ENCODE assay signal across 1 cellular context in the genomic region with DNA sequence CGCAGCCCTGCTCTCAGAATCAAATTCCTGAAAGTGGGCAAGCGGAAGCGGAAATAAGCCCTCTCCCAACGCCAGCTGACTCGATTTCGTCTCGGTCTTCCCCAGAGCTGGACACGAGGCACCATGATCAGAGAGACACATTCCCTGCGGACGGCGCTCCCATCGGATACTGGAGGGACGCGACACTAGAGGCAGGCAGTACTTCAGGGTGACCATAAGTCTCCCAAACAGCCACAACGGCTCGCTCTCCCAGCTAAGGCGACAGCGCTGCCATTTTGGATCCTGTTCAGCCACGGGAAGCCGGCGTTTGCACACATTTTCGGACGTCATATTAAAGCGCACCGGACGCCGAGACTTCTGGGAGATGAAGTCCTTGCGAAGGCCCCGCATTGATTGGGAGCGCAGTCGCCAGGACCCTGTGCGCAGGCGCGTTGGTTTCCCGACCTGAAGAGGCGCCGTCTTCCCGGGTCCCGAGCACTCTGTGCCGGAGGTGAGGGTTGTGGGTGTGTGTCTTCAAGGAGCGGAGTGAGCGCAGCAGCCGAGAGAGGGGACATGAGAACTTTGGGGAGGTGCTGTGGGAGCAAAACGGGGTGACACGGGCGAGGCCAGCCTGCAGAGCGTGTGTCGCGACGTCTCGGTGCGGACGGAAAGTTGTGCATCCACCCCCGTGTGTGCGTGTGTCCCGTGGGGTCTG.
TF ChIP-seq lines count a peak whose summit lies in the region.

Gene ZNF2, plus strand, starts transcription at position 439 of the 694 bp plus-strand sequence. CDS start 10,418 bp downstream, outside the sequence.

TF ChIP-seq in K562, 482 proteins besides CTCF, POLR2A, EP300 and RAD21 (continued from another document and continues in another):
- TF ChIP-seq MAX (CRISPR knock-in tag; IDR thresholded peaks at IDR 0.05) (peak; percentile 73), ZNF395 (CRISPR knock-in tag; IDR thresholded peaks at IDR 0.05) (peak; percentile 92), DACH1 (IDR thresholded peaks at IDR 0.05; ENCODE audit: partially characterized antibody) (peak; percentile 94), CEBPG (CRISPR knock-in tag; IDR thresholded peaks at IDR 0.05) (no peak), CEBPG (tag; conservative IDR thresholded peaks at IDR 0.05 in 1 of 2, IDR thresholded peaks at IDR 0.05 in 1 of 2) (no peak), KAT2B (IDR thresholded peaks at IDR 0.05; ENCODE audit: low read depth, low read length) (no peak), HLTF (IDR thresholded peaks at IDR 0.05) (no peak), RNF219 (CRISPR knock-in tag; IDR thresholded peaks at IDR 0.05) (no peak), POLR2AphosphoS2 (IDR thresholded peaks at IDR 0.05; ENCODE audit: low read length) (no peak), ZNF124 (CRISPR knock-in tag; IDR thresholded peaks at IDR 0.05) (no peak), KLF6 (CRISPR knock-in tag; IDR thresholded peaks at IDR 0.05; ENCODE audit: borderline replicate concordance) (no peak), FUS (optimal IDR thresholded peaks at IDR 0.05; ENCODE audit: low read depth, low read length) (no peak), GATAD2A (IDR thresholded peaks at IDR 0.05) (0 out of 2 replicates have a peak, but pooled peaks have one; percentile 19), MCM3 (IDR thresholded peaks at IDR 0.05) (no peak), LEF1 (IDR thresholded peaks at IDR 0.05) (no peak; the same call in 1 of the 2 replicates), TBL1XR1 (IDR thresholded peaks at IDR 0.05; ENCODE audit: low read length in 2 of 2) (peak in 1 of 2 experiments; percentile 69; a peak in 1 of 4 replicates), ZNF316 (IDR thresholded peaks at IDR 0.05) (no peak), POLR3A (IDR thresholded peaks at IDR 0.05; ENCODE audit: borderline replicate concordance, extremely low read depth, insufficient read depth, insufficient read length) (no peak), PBX2 (CRISPR knock-in tag; IDR thresholded peaks at IDR 0.05; ENCODE audit: low read depth) (no peak), PBX2 (tag; conservative IDR thresholded peaks at IDR 0.05; ENCODE audit: low read depth) (no peak), ZNF79 (CRISPR knock-in tag; IDR thresholded peaks at IDR 0.05; ENCODE audit: low read depth) (no peak), NFIC (IDR thresholded peaks at IDR 0.05) (no peak; the same call in none of the 2 replicates), ZBTB17 (CRISPR knock-in tag; IDR thresholded peaks at IDR 0.05) (no peak; the same call in none of the 2 replicates), HCFC1 (IDR thresholded peaks at IDR 0.05; ENCODE audit: low read depth, low read length) (peak; percentile 98), TCF3 (CRISPR knock-in tag; IDR thresholded peaks at IDR 0.05) (peak; percentile 17; the same call in 1 of the 2 replicates), SLC30A9 (CRISPR knock-in tag; IDR thresholded peaks at IDR 0.05) (no peak), ZBTB8A (IDR thresholded peaks at IDR 0.05; ENCODE audit: partially characterized antibody) (no peak), ZMIZ1 (IDR thresholded peaks at IDR 0.05; ENCODE audit: low read depth in 2 of 2, low read length in 2 of 2) (no peak), PHTF2 (CRISPR knock-in tag; IDR thresholded peaks at IDR 0.05) (no peak), RFX5 (IDR thresholded peaks at IDR 0.05; ENCODE audit: low read depth, low read length) (no peak), ZNF707 (CRISPR knock-in tag; conservative IDR thresholded peaks at IDR 0.05) (no peak), MYC (IDR thresholded peaks at IDR 0.05; ENCODE audit: low read depth, low read length) (peak; percentile 89), MYC (CRISPR knock-in tag; IDR thresholded peaks at IDR 0.05; ENCODE audit: borderline replicate concordance, low read depth) (peak; percentile 50; the same call in 1 of the 2 replicates), ZNF280B (CRISPR knock-in tag; IDR thresholded peaks at IDR 0.05) (no peak), RHOXF2B (CRISPR knock-in tag; conservative IDR thresholded peaks at IDR 0.05) (no peak), PCBP1 (IDR thresholded peaks at IDR 0.05; ENCODE audit: low read depth, low read length, poor library complexity, severe bottlenecking) (no peak), ZNF140 (CRISPR knock-in tag; IDR thresholded peaks at IDR 0.05) (no peak), ZNF785 (CRISPR knock-in tag; IDR thresholded peaks at IDR 0.05) (no peak), FOXA1 (IDR thresholded peaks at IDR 0.05; ENCODE audit: borderline replicate concordance) (no peak), ZKSCAN1 (IDR thresholded peaks at IDR 0.05; ENCODE audit: low read depth, low read length) (no peak)
- TF ChIP-seq, protein P1, sequence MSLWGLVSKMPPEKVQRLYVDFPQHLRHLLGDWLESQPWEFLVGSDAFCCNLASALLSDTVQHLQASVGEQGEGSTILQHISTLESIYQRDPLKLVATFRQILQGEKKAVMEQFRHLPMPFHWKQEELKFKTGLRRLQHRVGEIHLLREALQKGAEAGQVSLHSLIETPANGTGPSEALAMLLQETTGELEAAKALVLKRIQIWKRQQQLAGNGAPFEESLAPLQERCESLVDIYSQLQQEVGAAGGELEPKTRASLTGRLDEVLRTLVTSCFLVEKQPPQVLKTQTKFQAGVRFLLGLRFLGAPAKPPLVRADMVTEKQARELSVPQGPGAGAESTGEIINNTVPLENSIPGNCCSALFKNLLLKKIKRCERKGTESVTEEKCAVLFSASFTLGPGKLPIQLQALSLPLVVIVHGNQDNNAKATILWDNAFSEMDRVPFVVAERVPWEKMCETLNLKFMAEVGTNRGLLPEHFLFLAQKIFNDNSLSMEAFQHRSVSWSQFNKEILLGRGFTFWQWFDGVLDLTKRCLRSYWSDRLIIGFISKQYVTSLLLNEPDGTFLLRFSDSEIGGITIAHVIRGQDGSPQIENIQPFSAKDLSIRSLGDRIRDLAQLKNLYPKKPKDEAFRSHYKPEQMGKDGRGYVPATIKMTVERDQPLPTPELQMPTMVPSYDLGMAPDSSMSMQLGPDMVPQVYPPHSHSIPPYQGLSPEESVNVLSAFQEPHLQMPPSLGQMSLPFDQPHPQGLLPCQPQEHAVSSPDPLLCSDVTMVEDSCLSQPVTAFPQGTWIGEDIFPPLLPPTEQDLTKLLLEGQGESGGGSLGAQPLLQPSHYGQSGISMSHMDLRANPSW (CRISPR knock-in tag; IDR thresholded peaks at IDR 0.05), result peak; percentile 33; the same call in 1 of the 2 replicates
- TF ChIP-seq, protein P2, sequence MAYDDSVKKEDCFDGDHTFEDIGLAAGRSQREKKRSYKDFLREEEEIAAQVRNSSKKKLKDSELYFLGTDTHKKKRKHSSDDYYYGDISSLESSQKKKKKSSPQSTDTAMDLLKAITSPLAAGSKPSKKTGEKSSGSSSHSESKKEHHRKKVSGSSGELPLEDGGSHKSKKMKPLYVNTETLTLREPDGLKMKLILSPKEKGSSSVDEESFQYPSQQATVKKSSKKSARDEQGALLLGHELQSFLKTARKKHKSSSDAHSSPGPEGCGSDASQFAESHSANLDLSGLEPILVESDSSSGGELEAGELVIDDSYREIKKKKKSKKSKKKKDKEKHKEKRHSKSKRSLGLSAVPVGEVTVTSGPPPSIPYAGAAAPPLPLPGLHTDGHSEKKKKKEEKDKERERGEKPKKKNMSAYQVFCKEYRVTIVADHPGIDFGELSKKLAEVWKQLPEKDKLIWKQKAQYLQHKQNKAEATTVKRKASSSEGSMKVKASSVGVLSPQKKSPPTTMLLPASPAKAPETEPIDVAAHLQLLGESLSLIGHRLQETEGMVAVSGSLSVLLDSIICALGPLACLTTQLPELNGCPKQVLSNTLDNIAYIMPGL (CRISPR knock-in tag; IDR thresholded peaks at IDR 0.05), result no peak
- TF ChIP-seq, protein P3, sequence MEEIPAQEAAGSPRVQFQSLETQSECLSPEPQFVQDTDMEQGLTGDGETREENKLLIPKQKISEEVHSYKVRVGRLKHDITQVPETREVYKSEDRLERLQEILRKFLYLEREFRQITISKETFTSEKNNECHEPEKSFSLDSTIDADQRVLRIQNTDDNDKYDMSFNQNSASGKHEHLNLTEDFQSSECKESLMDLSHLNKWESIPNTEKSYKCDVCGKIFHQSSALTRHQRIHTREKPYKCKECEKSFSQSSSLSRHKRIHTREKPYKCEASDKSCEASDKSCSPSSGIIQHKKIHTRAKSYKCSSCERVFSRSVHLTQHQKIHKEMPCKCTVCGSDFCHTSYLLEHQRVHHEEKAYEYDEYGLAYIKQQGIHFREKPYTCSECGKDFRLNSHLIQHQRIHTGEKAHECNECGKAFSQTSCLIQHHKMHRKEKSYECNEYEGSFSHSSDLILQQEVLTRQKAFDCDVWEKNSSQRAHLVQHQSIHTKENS (CRISPR knock-in tag; IDR thresholded peaks at IDR 0.05), result no peak
- TF ChIP-seq, protein P4, sequence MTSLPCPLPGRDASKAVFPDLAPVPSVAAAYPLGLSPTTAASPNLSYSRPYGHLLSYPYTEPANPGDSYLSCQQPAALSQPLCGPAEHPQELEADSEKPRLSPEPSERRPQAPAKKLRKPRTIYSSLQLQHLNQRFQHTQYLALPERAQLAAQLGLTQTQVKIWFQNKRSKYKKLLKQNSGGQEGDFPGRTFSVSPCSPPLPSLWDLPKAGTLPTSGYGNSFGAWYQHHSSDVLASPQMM (CRISPR knock-in tag; IDR thresholded peaks at IDR 0.05), result no peak
